In the genomic region with DNA sequence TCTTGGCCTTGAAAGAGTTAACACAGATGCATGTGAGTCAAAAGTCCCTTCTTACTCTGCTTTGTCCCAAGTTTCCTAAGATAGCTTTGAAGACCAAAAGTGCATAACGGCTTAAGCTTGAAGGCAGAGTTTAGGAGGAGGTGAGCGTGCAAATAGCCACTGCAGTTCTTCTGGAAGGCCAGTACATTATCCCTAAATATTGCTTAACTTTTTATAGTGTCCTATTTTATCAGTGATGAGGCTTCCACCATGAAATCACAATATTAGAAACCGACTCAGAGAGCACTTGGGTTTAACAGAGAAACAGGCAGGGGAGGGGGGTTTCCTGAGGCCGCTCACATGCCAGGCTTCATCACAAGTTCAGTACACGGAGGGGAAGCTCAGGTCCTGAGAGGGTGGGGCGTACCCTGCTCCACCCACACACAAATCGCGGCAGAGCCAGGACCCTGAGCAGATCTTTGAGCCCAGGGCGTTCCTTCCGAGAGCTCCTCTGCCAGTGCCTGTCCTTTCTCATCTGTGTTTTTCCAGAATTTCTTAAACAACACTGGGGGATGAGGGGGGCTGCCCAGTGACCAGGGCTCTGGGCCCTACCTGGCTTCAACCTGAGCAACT, we compare ENCODE assay signal across 11 cellular contexts. TPM values are rescaled to one million over a fixed set of nuclear protein-coding genes. Genes with fewer than 3 reads are reported as not detected.
DNase-seq lines count a peak whose midpoint lies in the region; ATAC-seq and TF ChIP-seq lines count a peak whose summit lies in the region.
"Had no signal": no experiment of that assay in that cellular context is flagged by ENCODE, and none has a peak within 500 bp of the region (broad histone marks: within the 10 kb centered on the region; RNA-seq: fewer than 3 reads in every experiment).

No MANE protein-coding gene starts in this region.

- no peaks in the 10 kb centered on the region for H3K79me2 ChIP-seq in hepatocyte

- no peaks in the 10 kb centered on the region for H4K20me1 ChIP-seq in hepatocyte (ENCODE audit: insufficient read depth, poor library complexity, severe bottlenecking)

- H3K27me3 ChIP-seq in hepatocyte (no peaks in the 10 kb centered on the region), subcutaneous abdominal adipose tissue (ENCODE audit: control insufficient read depth in 5 of 5, insufficient read depth in 4 of 5, low read length in 5 of 5) (peaks cover 0 to 13% (median 3%) of the 10 kb centered on the region in 5 donors), brain microvascular endothelial cell (replicated peaks) (no peaks in the 10 kb centered on the region)
- H3K27me3 ChIP-seq: upper lobe of right lung had no signal

- peaks cover 5% of the 10 kb centered on the region for H3K4me1 Mint-ChIP-seq in activated CD8-positive, alpha-beta T cell treated with anti-CD3 and anti-CD28 coated beads for 36 hours (ENCODE audit: low read depth)
- H3K4me1 Mint-ChIP-seq in activated CD8-positive, alpha-beta T cell treated with anti-CD3 and anti-CD28 coated beads, Interleukin-2, amount 10 ng/mL, durations not matched to agents 7 days and 5 days (ENCODE audit: low read depth) = no peaks in the 10 kb centered on the region

- no peaks in the 10 kb centered on the region for H3K9me2 ChIP-seq in hepatocyte (replicated peaks; ENCODE audit: insufficient read depth)

- WGBS in hepatocyte (ENCODE audit: low lambda C conversion rate, missing lambda C conversion rate) = 39% methylated on average over 10 of the region's 10 CpGs

- H3K27ac Mint-ChIP-seq in activated CD8-positive, alpha-beta T cell treated with anti-CD3 and anti-CD28 coated beads for 36 hours = no peak overlapping the region
- no peak overlapping the region for H3K27ac Mint-ChIP-seq in activated CD8-positive, alpha-beta T cell treated with anti-CD3 and anti-CD28 coated beads, Interleukin-2, amount 10 ng/mL, durations not matched to agents 7 days and 5 days

- CTCF ChIA-PET in activated CD8-positive, alpha-beta T cell treated with anti-CD3 and anti-CD28 coated beads for 36 hours (lab: Charles Lee) = no interaction called here
- CTCF ChIA-PET in activated CD8-positive, alpha-beta T cell treated with anti-CD3 and anti-CD28 coated beads, Interleukin-2, amount 10 ng/mL, durations not matched to agents 7 days and 5 days (lab: Charles Lee) = no interaction called here

- ATAC-seq in activated CD8-positive, alpha-beta T cell treated with anti-CD3 and anti-CD28 coated beads for 36 hours = peak; percentile 78
- ATAC-seq in activated CD8-positive, alpha-beta T cell treated with anti-CD3 and anti-CD28 coated beads, Interleukin-2, amount 10 ng/mL, durations not matched to agents 7 days and 5 days = no peak
- ATAC-seq in HG02884 (IDR thresholded peaks at IDR 0.05; ENCODE audit: unreplicated experiment) = peak; percentile 67
- no peak for ATAC-seq in HG03439 (IDR thresholded peaks at IDR 0.05; ENCODE audit: unreplicated experiment)
- ATAC-seq: upper lobe of right lung had no signal

- DNase-seq in activated CD8-positive, alpha-beta T cell treated with anti-CD3 and anti-CD28 coated beads for 36 hours = peak; percentile 45
- DNase-seq in activated CD8-positive, alpha-beta T cell treated with anti-CD3 and anti-CD28 coated beads, Interleukin-2, amount 10 ng/mL, durations not matched to agents 7 days and 5 days = no peak
- DNase-seq in hepatocyte (ENCODE audit: low spot score) (peak; percentile 44), inferior parietal cortex (ENCODE audit: extremely low spot score) (no peak), brain microvascular endothelial cell (no peak)
- DNase-seq: HCEC 1CT, NCI-H2029, upper lobe of right lung had no signal

- no peak overlapping the region for H3K9ac ChIP-seq in subcutaneous abdominal adipose tissue (ENCODE audit: low read length in 5 of 5)

- H3K9me3 ChIP-seq in hepatocyte (ENCODE audit: low read depth) (no peaks in the 10 kb centered on the region), subcutaneous abdominal adipose tissue (ENCODE audit: control insufficient read depth in 5 of 5, low read length in 5 of 5) (peaks cover 0 to 3% (median 0%) of the 10 kb centered on the region in 5 donors)
- H3K9me3 ChIP-seq: upper lobe of right lung had no signal

- H3K36me3 Mint-ChIP-seq in activated CD8-positive, alpha-beta T cell treated with anti-CD3 and anti-CD28 coated beads for 36 hours (ENCODE audit: low read depth) = no peaks in the 10 kb centered on the region
- H3K36me3 Mint-ChIP-seq in activated CD8-positive, alpha-beta T cell treated with anti-CD3 and anti-CD28 coated beads, Interleukin-2, amount 10 ng/mL, durations not matched to agents 7 days and 5 days (ENCODE audit: low read depth) = no peaks in the 10 kb centered on the region

- peaks cover 14% of the 10 kb centered on the region for H3K4me1 ChIP-seq in hepatocyte (ENCODE audit: insufficient read depth)
- H3K4me1 ChIP-seq in subcutaneous abdominal adipose tissue (ENCODE audit: control insufficient read depth in 5 of 5, insufficient read depth in 5 of 5, low read length in 5 of 5) = peaks cover 15 to 56% (median 32%) of the 10 kb centered on the region in 5 donors

- in situ Hi-C loops in brain microvascular endothelial cell (cut with HindIII; ENCODE audit: low pct_ligation_motif_present, low sequenced_read_pairs) = no loop called here

- H3K4me3 ChIP-seq in hepatocyte (no peak overlapping the region), subcutaneous abdominal adipose tissue (ENCODE audit: low read depth in 1 of 5, low read length in 5 of 5) (no peak overlapping the region), brain microvascular endothelial cell (ENCODE audit: low read depth, low read length) (no peak overlapping the region)
- H3K4me3 ChIP-seq: upper lobe of right lung had no signal

- H3K9me3 Mint-ChIP-seq in activated CD8-positive, alpha-beta T cell treated with anti-CD3 and anti-CD28 coated beads for 36 hours = no peaks in the 10 kb centered on the region
- H3K9me3 Mint-ChIP-seq in activated CD8-positive, alpha-beta T cell treated with anti-CD3 and anti-CD28 coated beads, Interleukin-2, amount 10 ng/mL, durations not matched to agents 7 days and 5 days (ENCODE audit: insufficient read depth) = no peaks in the 10 kb centered on the region

- H2AFZ ChIP-seq in hepatocyte = no peak overlapping the region

- H3K36me3 ChIP-seq in hepatocyte (replicated peaks; ENCODE audit: insufficient read depth, low read depth) = no peaks in the 10 kb centered on the region
- no peaks in the 10 kb centered on the region for H3K36me3 ChIP-seq in subcutaneous abdominal adipose tissue (ENCODE audit: control insufficient read depth in 5 of 5, insufficient read depth in 5 of 5, low read length in 5 of 5)
- no peaks in the 10 kb centered on the region for H3K36me3 ChIP-seq in brain microvascular endothelial cell (replicated peaks)
- H3K36me3 ChIP-seq: upper lobe of right lung had no signal

- peak overlapping the region; percentile 20 for H3K27ac ChIP-seq in hepatocyte
- peak overlapping the region; percentile 42 for H3K27ac ChIP-seq in subcutaneous abdominal adipose tissue (ENCODE audit: low read depth, low read length)
- no peak overlapping the region for H3K27ac ChIP-seq in brain microvascular endothelial cell
- H3K27ac ChIP-seq: upper lobe of right lung had no signal

- peaks cover 12% of the 10 kb centered on the region for H3K27me3 Mint-ChIP-seq in activated CD8-positive, alpha-beta T cell treated with anti-CD3 and anti-CD28 coated beads for 36 hours
- peaks cover 4% of the 10 kb centered on the region for H3K27me3 Mint-ChIP-seq in activated CD8-positive, alpha-beta T cell treated with anti-CD3 and anti-CD28 coated beads, Interleukin-2, amount 10 ng/mL, durations not matched to agents 7 days and 5 days (ENCODE audit: low read depth)

- POLR2A ChIA-PET in activated CD8-positive, alpha-beta T cell treated with anti-CD3 and anti-CD28 coated beads for 36 hours (lab: Charles Lee) = interaction anchor here (0.9 kb wide), 1 partner anchor 24 kb away, joined by 3 read pairs; no protein-coding TSS in a partner anchor
- POLR2A ChIA-PET in activated CD8-positive, alpha-beta T cell treated with anti-CD3 and anti-CD28 coated beads, Interleukin-2, amount 10 ng/mL, durations not matched to agents 7 days and 5 days (lab: Charles Lee) = interaction anchor here (1.3 kb wide), 1 partner anchor 26 kb away, joined by 4 read pairs; no protein-coding TSS in a partner anchor

- intact Hi-C loops in activated CD8-positive, alpha-beta T cell treated with anti-CD3 and anti-CD28 coated beads for 36 hours (cut with micrococcal nuclease) = no loop called here

- H3K4me2 ChIP-seq in hepatocyte = no peak overlapping the region

- no peak for TF ChIP-seq CTCF in activated CD8-positive, alpha-beta T cell treated with anti-CD3 and anti-CD28 coated beads for 36 hours (IDR thresholded peaks at IDR 0.05)
- TF ChIP-seq CTCF in hepatocyte (IDR thresholded peaks at IDR 0.05; ENCODE audit: poor library complexity) (no peak), brain microvascular endothelial cell (IDR thresholded peaks at IDR 0.05; ENCODE audit: low read depth, low read length, missing control alignments) (no peak)

- H3K4me3 Mint-ChIP-seq in activated CD8-positive, alpha-beta T cell treated with anti-CD3 and anti-CD28 coated beads for 36 hours = no peak overlapping the region
- H3K4me3 Mint-ChIP-seq in activated CD8-positive, alpha-beta T cell treated with anti-CD3 and anti-CD28 coated beads, Interleukin-2, amount 10 ng/mL, durations not matched to agents 7 days and 5 days = no peak overlapping the region

RNA-seq across cellular contexts. Expression of gene BDKRB2, which starts 26.8 kb away (rescaled TPM):
- not detected for total RNA-seq in activated CD8-positive, alpha-beta T cell treated with anti-CD3 and anti-CD28 coated beads for 36 hours
- not detected for total RNA-seq in activated CD8-positive, alpha-beta T cell treated with anti-CD3 and anti-CD28 coated beads, Interleukin-2, amount 10 ng/mL, durations not matched to agents 7 days and 5 days
- total RNA-seq in hepatocyte = 4.7 and 5.9 TPM in 2 replicates
- 4.4 and 5.2 TPM in 2 replicates for polyA plus RNA-seq in hepatocyte

Comparison
In these comparisons a context has a peak if more than half of its experiments do, and no peak if none do; other contexts are left out.
1. ATAC-seq: peak in activated CD8-positive, alpha-beta T cell treated with anti-CD3 and anti-CD28 coated beads for 36 hours (single experiment) and HG02884 (single experiment); none in activated CD8-positive, alpha-beta T cell treated with anti-CD3 and anti-CD28 coated beads, Interleukin-2, amount 10 ng/mL, durations not matched to agents 7 days and 5 days (single experiment) and HG03439 (single experiment).
2. DNase-seq: peak in activated CD8-positive, alpha-beta T cell treated with anti-CD3 and anti-CD28 coated beads for 36 hours (single experiment) and hepatocyte (single experiment); none in activated CD8-positive, alpha-beta T cell treated with anti-CD3 and anti-CD28 coated beads, Interleukin-2, amount 10 ng/mL, durations not matched to agents 7 days and 5 days (single experiment), inferior parietal cortex (single experiment) and brain microvascular endothelial cell (single experiment).